ENCODE assay signal across 9 cellular contexts in the genomic region with DNA sequence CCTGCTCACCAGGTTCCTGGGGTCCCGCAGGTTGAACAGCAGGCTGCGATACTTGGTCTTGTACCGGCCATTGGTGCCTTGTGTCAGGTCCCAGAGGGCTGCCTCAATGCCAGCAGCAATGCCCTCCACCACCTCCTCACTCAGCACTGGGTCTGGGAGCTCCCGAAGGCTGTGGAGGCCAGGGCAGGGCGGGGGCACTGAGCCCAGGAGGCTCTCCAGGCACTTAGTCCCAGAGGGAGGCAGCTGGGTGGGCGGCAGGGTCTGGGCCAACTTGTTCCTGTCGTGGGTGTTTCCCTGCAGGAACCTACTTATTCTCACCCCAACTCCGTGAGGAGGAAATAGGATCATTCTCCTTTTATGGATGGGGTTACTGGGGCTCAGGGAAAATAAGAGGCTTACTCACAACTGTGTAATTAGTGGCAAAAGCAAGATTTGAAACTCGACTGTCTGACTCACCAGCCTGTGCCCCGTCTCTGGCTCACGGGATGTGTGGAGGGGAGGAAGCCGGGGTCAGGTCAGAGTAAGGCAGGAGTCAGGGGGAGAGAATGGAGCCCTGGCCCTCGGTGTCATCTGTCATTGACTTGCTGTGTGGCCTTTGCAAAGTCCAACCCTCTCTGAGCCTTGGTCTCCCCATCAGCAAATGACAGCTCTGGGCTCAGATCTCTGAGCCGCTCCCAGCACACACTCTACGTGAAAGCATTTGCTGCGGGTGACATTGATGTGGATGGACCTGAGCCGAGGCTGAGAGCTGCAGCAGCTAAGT. TPM values are rescaled to one million over a fixed set of nuclear protein-coding genes. Genes with fewer than 3 reads are reported as not detected.
DNase-seq lines count a peak whose midpoint lies in the region; ATAC-seq and TF ChIP-seq lines count a peak whose summit lies in the region.
"Had no signal": no experiment of that assay in that cellular context is flagged by ENCODE, and none has a peak within 500 bp of the region (broad histone marks: within the 10 kb centered on the region; RNA-seq: fewer than 3 reads in every experiment).

No MANE protein-coding gene starts in this region.

- H3K27me3 ChIP-seq in WERI-Rb-1 (ENCODE audit: insufficient read depth, low read depth, severe bottlenecking) (no peaks in the 10 kb centered on the region), upper lobe of left lung (no peaks in the 10 kb centered on the region), ovary (no peaks in the 10 kb centered on the region)

- H3K27ac ChIP-seq in WERI-Rb-1 (peak overlapping the region; percentile 32), upper lobe of left lung (no peak overlapping the region), ovary (no peak overlapping the region)

- no peaks in the 10 kb centered on the region for H3K36me3 ChIP-seq in WERI-Rb-1
- H3K36me3 ChIP-seq in upper lobe of left lung: no peaks in the 10 kb centered on the region
- no peaks in the 10 kb centered on the region for H3K36me3 ChIP-seq in ovary

- TF ChIP-seq POLR2A in upper lobe of left lung (IDR thresholded peaks at IDR 0.05) (no peak), ovary (IDR thresholded peaks at IDR 0.05) (no peak)

- intact Hi-C loops in ovary (cut with DNase I): loop anchor here in 3 of 4 donors (10.0 kb wide), 2 partner anchors 166 to 234 kb away; no protein-coding TSS in a partner anchor

- H3K9me3 ChIP-seq in WERI-Rb-1 (ENCODE audit: severe bottlenecking) (no peaks in the 10 kb centered on the region), upper lobe of left lung (no peaks in the 10 kb centered on the region), ovary (no peaks in the 10 kb centered on the region)

- TF ChIP-seq EP300 in upper lobe of left lung (IDR thresholded peaks at IDR 0.05) (peak in 1 of 4 donors; percentile 17), ovary (IDR thresholded peaks at IDR 0.05) (no peak)

- peak overlapping the region; percentile 37 for H3K4me3 ChIP-seq in WERI-Rb-1 (ENCODE audit: low read depth, low read length)
- peak overlapping the region in 2 of 4 donors; percentile 11 to 14 for H3K4me3 ChIP-seq in upper lobe of left lung
- no peak overlapping the region for H3K4me3 ChIP-seq in ovary

- peak; percentile 35 to 60 for ATAC-seq in upper lobe of left lung (ENCODE audit: low FRiP score in 2 of 2)
- ATAC-seq in GM19328 (IDR thresholded peaks at IDR 0.05; ENCODE audit: unreplicated experiment): no peak
- no peak for ATAC-seq in HG02623 (IDR thresholded peaks at IDR 0.05; ENCODE audit: unreplicated experiment)

- no peak for TF ChIP-seq CTCF in WERI-Rb-1 (IDR thresholded peaks at IDR 0.05; ENCODE audit: low read depth, low read length)
- no peak for TF ChIP-seq CTCF in upper lobe of left lung (IDR thresholded peaks at IDR 0.05)
- no peak for TF ChIP-seq CTCF in ovary (IDR thresholded peaks at IDR 0.05)

- peak in 2 of 3 donors; percentile 34 to 42 for DNase-seq in stimulated activated CD4-positive, alpha-beta T cell treated with anti-CD3 and anti-CD28 coated beads, Interleukin-12 subunit alpha, Interleukin-12 subunit beta, amount 100 ng/mL, for 48 hours (ENCODE audit: low read depth in 2 of 3, low spot score in 1 of 3)
- DNase-seq in stimulated activated CD4-positive, alpha-beta T cell treated with anti-CD3 and anti-CD28 coated beads, Interleukin-4, amount 100 ng/mL, for 1 hour: no peak
- DNase-seq in WERI-Rb-1: peak; percentile 79
- peak; percentile 86 for DNase-seq in islet precursor cell
- DNase-seq in upper lobe of left lung: peak in 1 of 2 donors; percentile 64
- no peak for DNase-seq in ovary
- DNase-seq: hippocampal formation had no signal

- H3K4me1 ChIP-seq in upper lobe of left lung: peaks cover 0 to 5% (median 2%) of the 10 kb centered on the region in 4 donors
- no peaks in the 10 kb centered on the region for H3K4me1 ChIP-seq in ovary (ENCODE audit: insufficient read depth)

- WGBS in upper lobe of left lung, 2 donors: 51 to 58% methylated on average over 13 to 15 of the region's 17 CpGs
- WGBS in ovary, 3 donors: 33 to 43% (median 42%) methylated on average over 17 of the region's 17 CpGs

RNA-seq across cellular contexts. Expression of gene SPOCD1, which starts 17.2 kb away (rescaled TPM):
- total RNA-seq in upper lobe of left lung (10 to 100 TPM in 3 of 6 donors, 1 to 10 TPM in 3; 7.3 to 63.3 (median 10.4) TPM), ovary (1 to 10 TPM in 2 of 7 donors, under 1 TPM in 4, not detected in 1; 0.15 to 1.7 (median 0.54) TPM)
- polyA plus RNA-seq in ovary: under 1 TPM; 0.30 to 0.42 TPM

RNA-seq across cellular contexts. Expression of gene ADGRB2, which starts 34.5 kb away (rescaled TPM):
- total RNA-seq in upper lobe of left lung (1 to 10 TPM in 5 of 6 donors, under 1 TPM in 1; 0.34 to 1.9 (median 1.1) TPM), ovary (1 to 10 TPM in 6 of 7 donors, under 1 TPM in 1; 0.48 to 7.2 (median 1.6) TPM)
- polyA plus RNA-seq in ovary: 1 to 10 TPM in 1 of 2 donors, under 1 TPM in 1; 0.30 to 2.6 TPM

Comparison
In these comparisons a context has a peak if more than half of its experiments do, and no peak if none do; other contexts are left out.
1. DNase-seq: peak in stimulated activated CD4-positive, alpha-beta T cell treated with anti-CD3 and anti-CD28 coated beads, Interleukin-12 subunit alpha, Interleukin-12 subunit beta, amount 100 ng/mL, for 48 hours (2 of 3), WERI-Rb-1 (single experiment) and islet precursor cell (single experiment); none in stimulated activated CD4-positive, alpha-beta T cell treated with anti-CD3 and anti-CD28 coated beads, Interleukin-4, amount 100 ng/mL, for 1 hour (single experiment) and ovary (0 of 5).
2. ATAC-seq: peak in upper lobe of left lung (2 of 2); none in GM19328 (single experiment) and HG02623 (single experiment).